17 cellular contexts compared by ENCODE assay signal in genomic region chr14:95421741-95422140, GRCh38.
"Had no signal": no experiment of that assay in that cellular context is flagged by ENCODE, and none has a peak within 500 bp of the region (broad histone marks: within the 10 kb centered on the region; RNA-seq: fewer than 3 reads in every experiment).

No MANE protein-coding gene starts in this region.

- FAIRE-seq: frontal cortex, urothelium cell line had no signal

- DNase-seq: colonic mucosa; effector CD4-positive, alpha-beta T cell; heart left ventricle; hippocampal formation; mammary epithelial cell; mucosa of descending colon; naive thymus-derived CD8-positive, alpha-beta T cell; posterior cingulate gyrus; sigmoid colon; stimulated activated CD4-positive, alpha-beta T cell treated with anti-CD3 and anti-CD28 coated beads, Interleukin-12 subunit alpha, Interleukin-12 subunit beta, amount 100 ng/mL, for 4 hours; stimulated activated naive CD4-positive, alpha-beta T cell treated with Interleukin-2 at 50 U/mL for 16 hours had no signal

- H3K36me3 ChIP-seq: colonic mucosa had no signal

- H3K27ac ChIP-seq: colonic mucosa, heart left ventricle, right atrium auricular region, sigmoid colon, skin epidermis had no signal

- H3K9me3 ChIP-seq: colonic mucosa, heart left ventricle, mucosa of descending colon, right atrium auricular region, sigmoid colon had no signal

- H3K36me3 Mint-ChIP-seq: type B pancreatic cell had no signal

- H3K27me3 Mint-ChIP-seq: naive thymus-derived CD8-positive, alpha-beta T cell had no signal

- H3K27ac Mint-ChIP-seq: type B pancreatic cell had no signal

- H3K27me3 ChIP-seq: colonic mucosa, heart left ventricle, right atrium auricular region, sigmoid colon had no signal

- H3K9me3 Mint-ChIP-seq: type B pancreatic cell had no signal

- ATAC-seq: esophagus mucosa; mucosa of descending colon; naive thymus-derived CD8-positive, alpha-beta T cell had no signal

- H3K4me1 ChIP-seq: colonic mucosa, heart left ventricle, right atrium auricular region, sigmoid colon had no signal

- H3K4me3 ChIP-seq: colonic mucosa, heart left ventricle, mucosa of descending colon, right atrium auricular region, sigmoid colon, skin epidermis had no signal

- H3K4me3 Mint-ChIP-seq: naive thymus-derived CD8-positive, alpha-beta T cell; type B pancreatic cell had no signal
